ENCODE assay signal across 9 cellular contexts in genomic region chr15:52783929-52784798, GRCh38. TPM values are rescaled to one million over a fixed set of nuclear protein-coding genes. Genes with fewer than 3 reads are reported as not detected.
DNase-seq lines count a peak whose midpoint lies in the region; TF ChIP-seq lines count a peak whose summit lies in the region.
"Had no signal": no experiment of that assay in that cellular context is flagged by ENCODE, and none has a peak within 500 bp of the region (broad histone marks: within the 10 kb centered on the region; RNA-seq: fewer than 3 reads in every experiment).

No MANE protein-coding gene starts in this region.

- intact Hi-C loops in posterior vena cava (cut with DNase I) (no loop called here), uterus (cut with DNase I; ENCODE audit: low total_unique reads) (no loop called here)

- H3K27me3 ChIP-seq in uterus, result peaks cover 8 to 83% of the 10 kb centered on the region in 2 donors

- no peak overlapping the region for H3K27ac ChIP-seq in RWPE1
- no peak overlapping the region for H3K27ac ChIP-seq in uterus
- H3K27ac ChIP-seq: HL-60 had no signal

- peaks cover 0 to 14% of the 10 kb centered on the region in 2 donors for H3K4me1 ChIP-seq in uterus

- no peak overlapping the region for H3K4me3 ChIP-seq in foreskin fibroblast (ENCODE audit: low read depth in 1 of 2, low read length in 2 of 2)
- H3K4me3 ChIP-seq in uterus, result no peak overlapping the region

- TF ChIP-seq POLR2A in erythroblast (IDR thresholded peaks at IDR 0.05; ENCODE audit: low read length), result no peak
- TF ChIP-seq POLR2A in uterus (IDR thresholded peaks at IDR 0.05), result no peak

- H3K9me3 ChIP-seq in uterus, result no peaks in the 10 kb centered on the region

- peak; percentile 46 for TF ChIP-seq CTCF in GM13977 (IDR thresholded peaks at IDR 0.05; ENCODE audit: extremely low read depth, insufficient read depth, missing control alignments)
- peak; percentile 76 for TF ChIP-seq CTCF in RWPE1 (conservative IDR thresholded peaks at IDR 0.05; ENCODE audit: low read depth)
- TF ChIP-seq CTCF in foreskin fibroblast (IDR thresholded peaks at IDR 0.05; ENCODE audit: low read depth, low read length), result no peak
- TF ChIP-seq CTCF in uterus (IDR thresholded peaks at IDR 0.05), result peak in 2 of 4 experiments; percentile 12 to 31

- no peaks in the 10 kb centered on the region for H3K36me3 ChIP-seq in uterus

- in situ Hi-C loops in GM13977 (cut with MboI; ENCODE audit: low pct_unique_long_range_greater_than_20kb, low sequenced_read_pairs, unreplicated experiment), result no loop called here

- POLR2A ChIA-PET in RWPE1 (lab: Yijun Ruan, JAX; ENCODE audit: low non-redundant PET), result no interaction called here

- CTCF ChIA-PET in RWPE1 (lab: Yijun Ruan, JAX), result interaction anchor here (0.6 to 0.7 kb wide), 2 partner anchors 885 to 964 kb away, joined by 3 read pairs; no protein-coding TSS in a partner anchor

- DNase-seq in GM13977 (ENCODE audit: low spot score) (no peak), RWPE1 (ENCODE audit: low spot score) (peak; percentile 41), erythroblast (lab: John Stamatoyannopoulos, UW) (peak; percentile 15 to 36), posterior vena cava (ENCODE audit: low spot score) (peak; percentile 68), foreskin fibroblast (no peak), uterus (no peak), HuH-7.5 (ENCODE audit: low spot score) (no peak), NOMO-1 treated with DMSO at 0.1 percent for 48 hours (lab: John Stamatoyannopoulos, UW; ENCODE audit: unreplicated experiment) (no peak)

RNA-seq across cellular contexts. Expression of gene ONECUT1, which starts 6.0 kb away (rescaled TPM):
- total RNA-seq in posterior vena cava (not detected), uterus (not detected)

Comparison
In these comparisons a context has a peak if more than half of its experiments do, and no peak if none do; other contexts are left out.
1. DNase-seq: peak in RWPE1 (single experiment), erythroblast (2 of 2) and posterior vena cava (single experiment); none in GM13977 (single experiment), foreskin fibroblast (0 of 2), uterus (0 of 2), HuH-7.5 (single experiment) and NOMO-1 treated with DMSO at 0.1 percent for 48 hours (single experiment).